1 cellular context compared by ENCODE assay signal in genomic region chr18:48929951-48930713, GRCh38.
TF ChIP-seq lines count a peak whose summit lies in the region.

No MANE protein-coding gene starts in this region.

TF ChIP-seq in HepG2, 621 proteins besides CTCF, POLR2A, EP300 and RAD21 (continued from another document and continues in another):
- TF ChIP-seq HNF4G (IDR thresholded peaks at IDR 0.05; ENCODE audit: borderline replicate concordance, low read depth, low read length) (peak; percentile 57; the same call in 1 of the 2 replicates), HNF4G (CRISPR knock-in tag; IDR thresholded peaks at IDR 0.05; ENCODE audit: borderline replicate concordance, low read depth) (0 out of 2 replicates have a peak, but pooled peaks have one; percentile 52), ATRX (CRISPR knock-in tag; IDR thresholded peaks at IDR 0.05; ENCODE audit: borderline replicate concordance) (no peak), SKIL (CRISPR knock-in tag; IDR thresholded peaks at IDR 0.05; ENCODE audit: borderline replicate concordance) (peak; percentile 94), ZNF484 (CRISPR knock-in tag; IDR thresholded peaks at IDR 0.05; ENCODE audit: borderline replicate concordance, low read depth) (no peak), IRF2 (CRISPR knock-in tag; IDR thresholded peaks at IDR 0.05) (0 out of 2 replicates have a peak, but pooled peaks have one; percentile 38), ZNF691 (CRISPR knock-in tag; IDR thresholded peaks at IDR 0.05; ENCODE audit: borderline replicate concordance, low read depth) (peak; percentile 78; the same call in 1 of the 2 replicates), ZNF841 (CRISPR knock-in tag; IDR thresholded peaks at IDR 0.05; ENCODE audit: borderline replicate concordance) (no peak), ZNF251 (CRISPR knock-in tag; IDR thresholded peaks at IDR 0.05) (no peak), NR2F2 (IDR thresholded peaks at IDR 0.05; ENCODE audit: borderline replicate concordance, low read depth) (peak; percentile 91), IRF1 (CRISPR knock-in tag; IDR thresholded peaks at IDR 0.05; ENCODE audit: low read depth) (no peak), HMGXB3 (CRISPR knock-in tag; IDR thresholded peaks at IDR 0.05; ENCODE audit: borderline replicate concordance) (no peak), RBFOX2 (IDR thresholded peaks at IDR 0.05; ENCODE audit: low read depth, low read length) (no peak), MED1 (CRISPR knock-in tag; IDR thresholded peaks at IDR 0.05) (peak; percentile 84), PLRG1 (conservative IDR thresholded peaks at IDR 0.05) (no peak), FOXC1 (CRISPR knock-in tag; IDR thresholded peaks at IDR 0.05; ENCODE audit: borderline replicate concordance) (peak; percentile 30; the same call in 1 of the 2 replicates), ZSCAN29 (CRISPR knock-in tag; conservative IDR thresholded peaks at IDR 0.05) (peak; percentile 88; the same call in 1 of the 2 replicates), ZNF788 (CRISPR knock-in tag; IDR thresholded peaks at IDR 0.05; ENCODE audit: borderline replicate concordance) (peak; percentile 82; the same call in 1 of the 2 replicates), ZFP36L1 (CRISPR knock-in tag; IDR thresholded peaks at IDR 0.05) (no peak; the same call in 1 of the 2 replicates), MAFG (CRISPR knock-in tag; IDR thresholded peaks at IDR 0.05) (no peak), GABPB1 (CRISPR knock-in tag; IDR thresholded peaks at IDR 0.05) (peak; percentile 20; the same call in 1 of the 2 replicates), ZNF720 (CRISPR knock-in tag; IDR thresholded peaks at IDR 0.05) (no peak), FOXA1 (IDR thresholded peaks at IDR 0.05) (no peak), FOXA1 (CRISPR knock-in tag; IDR thresholded peaks at IDR 0.05) (no peak), SCMH1 (CRISPR knock-in tag; IDR thresholded peaks at IDR 0.05; ENCODE audit: borderline replicate concordance) (no peak), PAX8 (CRISPR knock-in tag; IDR thresholded peaks at IDR 0.05; ENCODE audit: borderline replicate concordance) (no peak), DPF2 (CRISPR knock-in tag; IDR thresholded peaks at IDR 0.05; ENCODE audit: borderline replicate concordance, low read depth) (peak; percentile 48), CENPBD1 (CRISPR knock-in tag; IDR thresholded peaks at IDR 0.05; ENCODE audit: borderline replicate concordance, low read depth) (no peak), ZNF281 (CRISPR knock-in tag; IDR thresholded peaks at IDR 0.05; ENCODE audit: borderline replicate concordance) (peak; percentile 97), PHF5A (CRISPR knock-in tag; IDR thresholded peaks at IDR 0.05; ENCODE audit: low read depth, unreplicated experiment) (peak; percentile 66), ZNF446 (CRISPR knock-in tag; IDR thresholded peaks at IDR 0.05) (no peak), BCLAF1 (IDR thresholded peaks at IDR 0.05) (no peak), ATF3 (CRISPR knock-in tag; IDR thresholded peaks at IDR 0.05) (no peak), ZIK1 (CRISPR knock-in tag; IDR thresholded peaks at IDR 0.05; ENCODE audit: borderline replicate concordance, low read depth) (no peak), ZNF253 (CRISPR knock-in tag; IDR thresholded peaks at IDR 0.05; ENCODE audit: borderline replicate concordance) (no peak), ATF5 (CRISPR knock-in tag; IDR thresholded peaks at IDR 0.05; ENCODE audit: low read depth) (no peak), ZNF569 (CRISPR knock-in tag; IDR thresholded peaks at IDR 0.05; ENCODE audit: borderline replicate concordance) (no peak), ELK4 (CRISPR knock-in tag; IDR thresholded peaks at IDR 0.05; ENCODE audit: borderline replicate concordance) (no peak), SNAPC2 (CRISPR knock-in tag; IDR thresholded peaks at IDR 0.05) (no peak), ZNF264 (CRISPR knock-in tag; IDR thresholded peaks at IDR 0.05) (no peak; the same call in 1 of the 2 replicates), TFDP2 (CRISPR knock-in tag; IDR thresholded peaks at IDR 0.05) (peak; percentile 32; the same call in 1 of the 2 replicates), ZNF101 (CRISPR knock-in tag; IDR thresholded peaks at IDR 0.05; ENCODE audit: borderline replicate concordance, low read depth) (no peak), CBX5 (CRISPR knock-in tag; IDR thresholded peaks at IDR 0.05; ENCODE audit: borderline replicate concordance) (peak; percentile 58; the same call in 1 of the 2 replicates)
